Comparison of ENCODE assay signal across 7 cellular contexts in genomic region chr21:6467895-6468294, GRCh38.
A peak's percentile ranks its signal among the peaks of the same experiment; 100 is the strongest.
DNase-seq lines count a peak whose midpoint lies in the region; ATAC-seq and TF ChIP-seq lines count a peak whose summit lies in the region.
"Not testable (repeated sequence)": the region's sequence is repeated elsewhere in the genome, so short reads cannot be mapped to it uniquely, and the experiment has no call there.

No MANE protein-coding gene starts in this region.

- H2AK9ac ChIP-seq in IMR-90 (replicated peaks; ENCODE audit: low read depth, low read length, poor library complexity), result not testable (repeated sequence)

- not testable (repeated sequence) for H2BK5ac ChIP-seq in IMR-90 (ENCODE audit: low read depth, low read length, poor library complexity, severe bottlenecking)

- TF ChIP-seq RAD21 in IMR-90 (IDR thresholded peaks at IDR 0.05; ENCODE audit: low read length), result not testable (repeated sequence)

- not testable (repeated sequence) for H2BK15ac ChIP-seq in IMR-90 (ENCODE audit: low read depth, low read length)

- H3K36me3 Mint-ChIP-seq in WTC11; activated CD8-positive, alpha-beta T cell treated with anti-CD3 and anti-CD28 coated beads, Interleukin-2, amount 10 ng/mL, durations not matched to agents 7 days and 5 days (ENCODE audit: low read depth); activated naive CD8-positive, alpha-beta T cell treated with anti-CD3 and anti-CD28 coated beads, Interleukin-2, amount 10 ng/mL, durations not matched to agents 7 days and 5 days: not testable (repeated sequence)

- not testable (repeated sequence) for H2BK20ac ChIP-seq in IMR-90 (ENCODE audit: low read depth, low read length)

- H3K9me3 ChIP-seq in IMR-90 (ENCODE audit: control insufficient read depth, insufficient read depth, low read length); upper lobe of right lung: not testable (repeated sequence)

- not testable (repeated sequence) for BruUV-seq in IMR-90 (replicated peaks; lab: Mats Ljungman, UMichigan)

- not testable (repeated sequence) for H3K79me1 ChIP-seq in IMR-90 (ENCODE audit: low read depth in 1 of 2, low read length in 2 of 2)

- H3K23ac ChIP-seq in IMR-90 (ENCODE audit: low read depth, low read length), result not testable (repeated sequence)

- not testable (repeated sequence) for H2AK5ac ChIP-seq in IMR-90 (ENCODE audit: low read depth, low read length)

- peak; percentile 51 for ATAC-seq in IMR-90 (ENCODE audit: low read depth)
- ATAC-seq in WTC11, result peak; percentile 10
- ATAC-seq in activated CD8-positive, alpha-beta T cell treated with anti-CD3 and anti-CD28 coated beads, Interleukin-2, amount 10 ng/mL, durations not matched to agents 7 days and 5 days, result peak; percentile 35
- ATAC-seq in activated naive CD8-positive, alpha-beta T cell treated with anti-CD3 and anti-CD28 coated beads, Interleukin-2, amount 10 ng/mL, durations not matched to agents 7 days and 5 days (ENCODE audit: low read depth), result peak; percentile 7
- ATAC-seq in left cardiac atrium, result peak; percentile 20 to 44
- ATAC-seq in sciatic nerve, result peak; percentile 9
- peak; percentile 32 for ATAC-seq in upper lobe of right lung

- not testable (repeated sequence) for H3K4me3 Mint-ChIP-seq in WTC11; activated CD8-positive, alpha-beta T cell treated with anti-CD3 and anti-CD28 coated beads, Interleukin-2, amount 10 ng/mL, durations not matched to agents 7 days and 5 days; activated naive CD8-positive, alpha-beta T cell treated with anti-CD3 and anti-CD28 coated beads, Interleukin-2, amount 10 ng/mL, durations not matched to agents 7 days and 5 days

- H3K9me1 ChIP-seq in IMR-90 (ENCODE audit: insufficient read depth, low read length), result not testable (repeated sequence)

- H3K14ac ChIP-seq in IMR-90 (replicated peaks; ENCODE audit: low read depth, low read length), result not testable (repeated sequence)

- H2AFZ ChIP-seq in IMR-90 (replicated peaks; ENCODE audit: low read length, poor library complexity), result not testable (repeated sequence)

- not testable (repeated sequence) for H3K27me3 Mint-ChIP-seq in WTC11 (ENCODE audit: low read depth); activated CD8-positive, alpha-beta T cell treated with anti-CD3 and anti-CD28 coated beads, Interleukin-2, amount 10 ng/mL, durations not matched to agents 7 days and 5 days (ENCODE audit: low read depth); activated naive CD8-positive, alpha-beta T cell treated with anti-CD3 and anti-CD28 coated beads, Interleukin-2, amount 10 ng/mL, durations not matched to agents 7 days and 5 days

- not testable (repeated sequence) for H3K9me3 Mint-ChIP-seq in WTC11; activated CD8-positive, alpha-beta T cell treated with anti-CD3 and anti-CD28 coated beads, Interleukin-2, amount 10 ng/mL, durations not matched to agents 7 days and 5 days (ENCODE audit: insufficient read depth); activated naive CD8-positive, alpha-beta T cell treated with anti-CD3 and anti-CD28 coated beads, Interleukin-2, amount 10 ng/mL, durations not matched to agents 7 days and 5 days

- not testable (repeated sequence) for H4K5ac ChIP-seq in IMR-90 (ENCODE audit: low read depth, low read length)

- not testable (repeated sequence) for H3K4me1 ChIP-seq in IMR-90 (ENCODE audit: control insufficient read depth, insufficient read depth, low read length); upper lobe of right lung

- intact Hi-C loops in IMR-90 (cut with micrococcal nuclease); left cardiac atrium (cut with DNase I); sciatic nerve (cut with DNase I); upper lobe of right lung (cut with DNase I): not testable (repeated sequence)

- in situ Hi-C loops in IMR-90 (cut with MboI; ENCODE audit: low sequenced_read_pairs), result not testable (repeated sequence)

- dilution Hi-C loops in IMR-90 (cut with HindIII; ENCODE audit: low sequenced_read_pairs, unreplicated experiment), result not testable (repeated sequence)

- POLR2A ChIA-PET in IMR-90 (lab: Charles Lee; ENCODE audit: unreplicated experiment); WTC11 (lab: Charles Lee); activated CD8-positive, alpha-beta T cell treated with anti-CD3 and anti-CD28 coated beads, Interleukin-2, amount 10 ng/mL, durations not matched to agents 7 days and 5 days (lab: Charles Lee); activated naive CD8-positive, alpha-beta T cell treated with anti-CD3 and anti-CD28 coated beads, Interleukin-2, amount 10 ng/mL, durations not matched to agents 7 days and 5 days (lab: Charles Lee): not testable (repeated sequence)

- WGBS in IMR-90 (ENCODE audit: extremely low coverage in 2 of 2, insufficient read length in 1 of 2), 2 experiments, result no CpG with 5 or more reads among the region's 53 CpGs

- not testable (repeated sequence) for H3K56ac ChIP-seq in IMR-90 (ENCODE audit: extremely low read depth, insufficient read depth, low read length)

- not testable (repeated sequence) for H3K18ac ChIP-seq in IMR-90 (ENCODE audit: low read depth, low read length)

- not testable (repeated sequence) for H3K27ac Mint-ChIP-seq in WTC11; activated CD8-positive, alpha-beta T cell treated with anti-CD3 and anti-CD28 coated beads, Interleukin-2, amount 10 ng/mL, durations not matched to agents 7 days and 5 days; activated naive CD8-positive, alpha-beta T cell treated with anti-CD3 and anti-CD28 coated beads, Interleukin-2, amount 10 ng/mL, durations not matched to agents 7 days and 5 days

- not testable (repeated sequence) for H3K4me2 ChIP-seq in IMR-90 (ENCODE audit: low read depth, low read length)

- not testable (repeated sequence) for TF ChIP-seq CTCF in IMR-90 (conservative IDR thresholded peaks at IDR 0.05; ENCODE audit: low read depth, low read length); WTC11 (IDR thresholded peaks at IDR 0.05); upper lobe of right lung (IDR thresholded peaks at IDR 0.05)

- not testable (repeated sequence) for H3K27ac ChIP-seq in IMR-90 (ENCODE audit: insufficient read depth, low read length); upper lobe of right lung

- H2BK120ac ChIP-seq in IMR-90 (ENCODE audit: low read depth, low read length), result not testable (repeated sequence)

- not testable (repeated sequence) for H4K91ac ChIP-seq in IMR-90 (ENCODE audit: insufficient read depth, low read depth, low read length)

- CTCF ChIA-PET in IMR-90 (lab: Yijun Ruan, JAX); WTC11 (lab: Charles Lee); activated CD8-positive, alpha-beta T cell treated with anti-CD3 and anti-CD28 coated beads, Interleukin-2, amount 10 ng/mL, durations not matched to agents 7 days and 5 days (lab: Charles Lee): not testable (repeated sequence)

- H3K4me3 ChIP-seq in IMR-90 (ENCODE audit: insufficient read depth, low read depth, low read length); upper lobe of right lung: not testable (repeated sequence)

- H4K20me1 ChIP-seq in IMR-90 (ENCODE audit: insufficient read depth, low read length), result not testable (repeated sequence)

- not testable (repeated sequence) for TF ChIP-seq POLR2A in IMR-90 (IDR thresholded peaks at IDR 0.05; ENCODE audit: low read depth, low read length)

- not testable (repeated sequence) for H3K27me3 ChIP-seq in IMR-90 (ENCODE audit: control insufficient read depth, insufficient read depth, low read length); upper lobe of right lung

- not testable (repeated sequence) for H4K8ac ChIP-seq in IMR-90 (ENCODE audit: low read depth in 2 of 2, low read length in 2 of 2)

- not testable (repeated sequence) for DNase-seq in IMR-90; WTC11 (ENCODE audit: low spot score); activated CD8-positive, alpha-beta T cell treated with anti-CD3 and anti-CD28 coated beads, Interleukin-2, amount 10 ng/mL, durations not matched to agents 7 days and 5 days; activated naive CD8-positive, alpha-beta T cell treated with anti-CD3 and anti-CD28 coated beads, Interleukin-2, amount 10 ng/mL, durations not matched to agents 7 days and 5 days; left cardiac atrium; sciatic nerve (ENCODE audit: low spot score); upper lobe of right lung

- H3K4me1 Mint-ChIP-seq in WTC11; activated CD8-positive, alpha-beta T cell treated with anti-CD3 and anti-CD28 coated beads, Interleukin-2, amount 10 ng/mL, durations not matched to agents 7 days and 5 days (ENCODE audit: low read depth); activated naive CD8-positive, alpha-beta T cell treated with anti-CD3 and anti-CD28 coated beads, Interleukin-2, amount 10 ng/mL, durations not matched to agents 7 days and 5 days: not testable (repeated sequence)

- not testable (repeated sequence) for H3K9ac ChIP-seq in IMR-90 (ENCODE audit: low read depth, low read length)

- H3K36me3 ChIP-seq in IMR-90 (ENCODE audit: control insufficient read depth, insufficient read depth, low read length); upper lobe of right lung: not testable (repeated sequence)

- H3K4ac ChIP-seq in IMR-90 (ENCODE audit: low read depth, low read length), result not testable (repeated sequence)
